ENCODE assay signal across 25 cellular contexts in genomic region chr6:106213660-106214276, GRCh38.
DNase-seq lines count a peak whose midpoint lies in the region; ATAC-seq, FAIRE-seq and TF ChIP-seq lines count a peak whose summit lies in the region.
"Had no signal": no experiment of that assay in that cellular context is flagged by ENCODE, and none has a peak within 500 bp of the region (broad histone marks: within the 10 kb centered on the region; RNA-seq: fewer than 3 reads in every experiment).

No MANE protein-coding gene starts in this region.

- intact Hi-C loops in lower leg skin (cut with DNase I; ENCODE audit: low total_unique reads): no loop called here

- H3K27me3 Mint-ChIP-seq in activated naive CD4-positive, alpha-beta T cell treated with anti-CD3 and anti-CD28 coated beads, Interleukin-2, amount 50 U/mL, for 24 hours: no peaks in the 10 kb centered on the region
- H3K27me3 Mint-ChIP-seq in stimulated activated memory B cell treated with anti-CD40 and anti-IgM and Interleukin-4, amounts not matched to agents 10 μg/mL and 1 μg/mL and 100 μg/mL, for 72 hours: no peaks in the 10 kb centered on the region
- H3K27me3 Mint-ChIP-seq: CD4-positive, alpha-beta T cell had no signal

- H3K4me3 Mint-ChIP-seq in activated naive CD4-positive, alpha-beta T cell treated with anti-CD3 and anti-CD28 coated beads, Interleukin-2, amount 50 U/mL, for 24 hours: no peak overlapping the region
- no peak overlapping the region for H3K4me3 Mint-ChIP-seq in stimulated activated memory B cell treated with anti-CD40 and anti-IgM and Interleukin-4, amounts not matched to agents 10 μg/mL and 1 μg/mL and 100 μg/mL, for 72 hours
- H3K4me3 Mint-ChIP-seq: CD4-positive, alpha-beta T cell had no signal

- WGBS in lower leg skin, 2 donors: 96 to 99% methylated on average over 2 of the region's 2 CpGs

- no peaks in the 10 kb centered on the region for H3K9me3 Mint-ChIP-seq in activated naive CD4-positive, alpha-beta T cell treated with anti-CD3 and anti-CD28 coated beads, Interleukin-2, amount 50 U/mL, for 24 hours
- no peaks in the 10 kb centered on the region for H3K9me3 Mint-ChIP-seq in stimulated activated memory B cell treated with anti-CD40 and anti-IgM and Interleukin-4, amounts not matched to agents 10 μg/mL and 1 μg/mL and 100 μg/mL, for 72 hours
- H3K9me3 Mint-ChIP-seq: CD4-positive, alpha-beta T cell had no signal

- in situ Hi-C loops in astrocyte of the cerebellum (cut with HindIII; ENCODE audit: low sequenced_read_pairs): no loop called here

- H3K4me1 Mint-ChIP-seq in activated naive CD4-positive, alpha-beta T cell treated with anti-CD3 and anti-CD28 coated beads, Interleukin-2, amount 50 U/mL, for 24 hours: peaks cover 14% of the 10 kb centered on the region
- peaks cover 20% of the 10 kb centered on the region for H3K4me1 Mint-ChIP-seq in stimulated activated memory B cell treated with anti-CD40 and anti-IgM and Interleukin-4, amounts not matched to agents 10 μg/mL and 1 μg/mL and 100 μg/mL, for 72 hours

- peak; percentile 37 for FAIRE-seq in endometrium (lab: Jason Lieb, UNC)
- FAIRE-seq: A204.1, D721Med, HepG2, K562 had no signal

- H3K27ac Mint-ChIP-seq in activated naive CD4-positive, alpha-beta T cell treated with anti-CD3 and anti-CD28 coated beads, Interleukin-2, amount 50 U/mL, for 24 hours: peak overlapping the region; percentile 27
- H3K27ac Mint-ChIP-seq in stimulated activated memory B cell treated with anti-CD40 and anti-IgM and Interleukin-4, amounts not matched to agents 10 μg/mL and 1 μg/mL and 100 μg/mL, for 72 hours: peak overlapping the region; percentile 48
- H3K27ac Mint-ChIP-seq: CD4-positive, alpha-beta T cell had no signal

- no peak for TF ChIP-seq POLR2A in lower leg skin (IDR thresholded peaks at IDR 0.05)

- ATAC-seq in stimulated activated memory B cell treated with anti-CD40 and anti-IgM and Interleukin-4, amounts not matched to agents 10 μg/mL and 1 μg/mL and 100 μg/mL, for 72 hours: no peak
- ATAC-seq: HCT116, HepG2, K562, Right ventricle myocardium inferior had no signal

- no peak for DNase-seq in activated naive CD4-positive, alpha-beta T cell treated with Interleukin-2 at 50 U/mL for 16 hours
- DNase-seq in astrocyte of the cerebellum (ENCODE audit: low read depth): peak; percentile 23
- DNase-seq in GDM1 (lab: John Stamatoyannopoulos, UW): no peak
- DNase-seq in GM19240 (ENCODE audit: insufficient read length, low spot score): no peak
- no peak for DNase-seq in lower leg skin (ENCODE audit: low spot score in 2 of 2)
- DNase-seq: AML-193; CD4-positive, alpha-beta T cell; Kasumi-1; NCI-H1092 treated with DMSO at 0.1 percent for 48 hours; NCI-H1436; NCI-H187; NCI-H524; NCI-H774; PC-9; SJCRH30 had no signal

- H3K36me3 Mint-ChIP-seq in activated naive CD4-positive, alpha-beta T cell treated with anti-CD3 and anti-CD28 coated beads, Interleukin-2, amount 50 U/mL, for 24 hours: peaks cover 19% of the 10 kb centered on the region
- peaks cover 17% of the 10 kb centered on the region for H3K36me3 Mint-ChIP-seq in stimulated activated memory B cell treated with anti-CD40 and anti-IgM and Interleukin-4, amounts not matched to agents 10 μg/mL and 1 μg/mL and 100 μg/mL, for 72 hours

- TF ChIP-seq CTCF in astrocyte of the cerebellum (IDR thresholded peaks at IDR 0.05; ENCODE audit: low read depth, low read length, missing control alignments) (no peak), lower leg skin (IDR thresholded peaks at IDR 0.05) (no peak)

- H3K4me3 ChIP-seq in astrocyte of the cerebellum (ENCODE audit: low read depth, low read length) (no peak overlapping the region), lower leg skin (ENCODE audit: low read depth, poor library complexity, severe bottlenecking) (no peak overlapping the region)
- H3K4me3 ChIP-seq: BLaER1 treated with 17β-estradiol and CSF1 and Interleukin-3, amounts not matched to agents 10 nM and 100 nM; K562; PC-9; SJCRH30 had no signal
